ENCODE assay signal across 9 cellular contexts in genomic region chr12:123089631-123090353, GRCh38.
DNase-seq lines count a peak whose midpoint lies in the region; ATAC-seq, FAIRE-seq and TF ChIP-seq lines count a peak whose summit lies in the region.
"Had no signal": no experiment of that assay in that cellular context is flagged by ENCODE, and none has a peak within 500 bp of the region (broad histone marks: within the 10 kb centered on the region; RNA-seq: fewer than 3 reads in every experiment).

No MANE protein-coding gene starts in this region.

- peak overlapping the region; percentile 11 for H3K27ac Mint-ChIP-seq in MCF 10A (ENCODE audit: low read depth, unreplicated experiment)

- peak; percentile 95 for DNase-seq in MCF 10A (ENCODE audit: unreplicated experiment)
- no peak for DNase-seq in breast epithelium (ENCODE audit: low spot score in 2 of 2)
- DNase-seq in fibroblast of villous mesenchyme (ENCODE audit: low read depth), result peak; percentile 87
- DNase-seq in urothelium cell line (ENCODE audit: low spot score), result peak; percentile 94
- DNase-seq in cerebellum (ENCODE audit: low spot score), result no peak
- DNase-seq in COLO668 (lab: John Stamatoyannopoulos, UW; ENCODE audit: unreplicated experiment), result no peak
- DNase-seq: NCI-H748 treated with DMSO at 0.1 percent for 48 hours had no signal

- no peak overlapping the region for H3K4me3 ChIP-seq in breast epithelium
- H3K4me3 ChIP-seq in fibroblast of villous mesenchyme (ENCODE audit: low read depth, low read length), result no peak overlapping the region

- POLR2A ChIA-PET in MCF 10A (lab: Yijun Ruan, JAX), result interaction anchor here (0.8 to 1.3 kb wide), 5 partner anchors 18 to 1367 kb away, joined by 3 to 4 read pairs (median 3); partner anchors contain the start of gene OGFOD2

- TF ChIP-seq CTCF in MCF 10A (IDR thresholded peaks at IDR 0.05; ENCODE audit: unreplicated experiment) (no peak), breast epithelium (IDR thresholded peaks at IDR 0.05) (no peak), fibroblast of villous mesenchyme (IDR thresholded peaks at IDR 0.05; ENCODE audit: insufficient read depth, low read depth, low read length) (no peak)

- intact Hi-C loops in MCF 10A (cut with micrococcal nuclease), result loop anchor here (5.0 kb wide), 2 partner anchors 38 to 53 kb away; no protein-coding TSS in a partner anchor
- intact Hi-C loops in breast epithelium (cut with DNase I; ENCODE audit: low total_unique reads), result no loop called here

- no peaks in the 10 kb centered on the region for H3K27me3 ChIP-seq in breast epithelium

- peaks cover 35% of the 10 kb centered on the region for H3K4me1 Mint-ChIP-seq in MCF 10A (ENCODE audit: insufficient read depth, unreplicated experiment)

- no peak overlapping the region for H3K4me3 Mint-ChIP-seq in MCF 10A (ENCODE audit: unreplicated experiment)

- FAIRE-seq in urothelium cell line (lab: Jason Lieb, UNC), result peak; percentile 9

- no peaks in the 10 kb centered on the region for H3K9me3 Mint-ChIP-seq in MCF 10A (ENCODE audit: unreplicated experiment)

- H3K27me3 Mint-ChIP-seq in MCF 10A (ENCODE audit: insufficient read depth, unreplicated experiment), result no peaks in the 10 kb centered on the region

- ATAC-seq in SK-N-SH treated with all-trans-retinoic acid at 6 μM for 48 hours, result peak; percentile 84
- no peak for ATAC-seq in GM21529 (IDR thresholded peaks at IDR 0.05; ENCODE audit: unreplicated experiment)

- TF ChIP-seq POLR2A in breast epithelium (IDR thresholded peaks at IDR 0.05), result no peak

- CTCF ChIA-PET in MCF 10A (lab: Yijun Ruan, JAX), result no interaction called here

- H3K36me3 Mint-ChIP-seq in MCF 10A (ENCODE audit: insufficient read depth, unreplicated experiment), result no peaks in the 10 kb centered on the region

- no peaks in the 10 kb centered on the region for H3K9me3 ChIP-seq in breast epithelium

- BruUV-seq in MCF 10A (replicated peaks; lab: Mats Ljungman, UMichigan), result no TSS peak

- no peaks in the 10 kb centered on the region for H3K36me3 ChIP-seq in breast epithelium

- H3K4me1 ChIP-seq in breast epithelium, result peaks cover 0 to 11% of the 10 kb centered on the region in 2 donors

- no peak overlapping the region for H3K27ac ChIP-seq in breast epithelium

TF ChIP-seq in SK-N-SH treated with all-trans-retinoic acid at 6 μM for 48 hours, 23 proteins besides CTCF, POLR2A, EP300 and RAD21:
- TF ChIP-seq TOX (CRISPR knock-in tag; IDR thresholded peaks at IDR 0.05; ENCODE audit: borderline replicate concordance) (peak; percentile 57; the same call in 1 of the 2 replicates), RARB (CRISPR knock-in tag; IDR thresholded peaks at IDR 0.05) (no peak), ZNF70 (CRISPR knock-in tag; IDR thresholded peaks at IDR 0.05) (no peak), ZC3H10 (CRISPR knock-in tag; IDR thresholded peaks at IDR 0.05) (0 out of 2 replicates have a peak, but pooled peaks have one; percentile 54), SNAI2 (CRISPR knock-in tag; IDR thresholded peaks at IDR 0.05) (no peak), ISL1 (CRISPR knock-in tag; IDR thresholded peaks at IDR 0.05) (0 out of 2 replicates have a peak, but pooled peaks have one; percentile 26), CSRNP3 (CRISPR knock-in tag; IDR thresholded peaks at IDR 0.05) (no peak), TSHZ2 (CRISPR knock-in tag; IDR thresholded peaks at IDR 0.05) (no peak), PATZ1 (CRISPR knock-in tag; IDR thresholded peaks at IDR 0.05; ENCODE audit: borderline replicate concordance) (no peak)

Comparison
In these comparisons a context has a peak if more than half of its experiments do, and no peak if none do; other contexts are left out.
1. DNase-seq: peak in MCF 10A (single experiment), fibroblast of villous mesenchyme (single experiment) and urothelium cell line (single experiment); none in breast epithelium (0 of 2), cerebellum (single experiment) and COLO668 (single experiment).